8 cellular contexts compared by ENCODE assay signal in genomic region chrX:140975472-140975871, GRCh38. TPM values are rescaled to one million over a fixed set of nuclear protein-coding genes. Genes with fewer than 3 reads are reported as not detected.
"Had no signal": no experiment of that assay in that cellular context is flagged by ENCODE, and none has a peak within 500 bp of the region (broad histone marks: within the 10 kb centered on the region; RNA-seq: fewer than 3 reads in every experiment).

No MANE protein-coding gene starts in this region.

- H3K27ac ChIP-seq: HL-60 had no signal

- H3K9me3 Mint-ChIP-seq: GM23338 had no signal

- H3K4me3 Mint-ChIP-seq: GM23338, H9 had no signal

- H3K4me1 Mint-ChIP-seq: GM23338, H9 had no signal

- ATAC-seq: GM23338, K562 had no signal

- DNase-seq: H9, HCEC 1CT, IMR-90 had no signal

- H3K4me2 ChIP-seq: GM23338 had no signal

- H3K4me3 ChIP-seq: GM23338, K562 had no signal

- H2AFZ ChIP-seq: GM23338 had no signal

- FAIRE-seq: H1, H54, K562 had no signal

- H3K27ac Mint-ChIP-seq: GM23338, H9 had no signal

RNA-seq across cellular contexts. Expression of gene SPANXB1, which starts 26.9 kb away (rescaled TPM):
- total RNA-seq: GM23338, H1, H9, IMR-90 had no signal
- polyA plus RNA-seq: IMR-90 had no signal
